In genomic region chr11:74783241-74783871, GRCh38 we compare ENCODE assay signal across 9 cellular contexts. TPM values are rescaled to one million over a fixed set of nuclear protein-coding genes. Genes with fewer than 3 reads are reported as not detected.
DNase-seq lines count a peak whose midpoint lies in the region; ATAC-seq and TF ChIP-seq lines count a peak whose summit lies in the region.
"Had no signal": no experiment of that assay in that cellular context is flagged by ENCODE, and none has a peak within 500 bp of the region (broad histone marks: within the 10 kb centered on the region; RNA-seq: fewer than 3 reads in every experiment).

No MANE protein-coding gene starts in this region.

- H3K27ac ChIP-seq in breast epithelium: no peak overlapping the region

- CTCF ChIA-PET in MCF 10A (lab: Yijun Ruan, JAX): interaction anchor here (1.8 kb wide), 1 partner anchor 10 kb away, joined by 6 read pairs; no protein-coding TSS in a partner anchor

- BruUV-seq in MCF 10A (replicated peaks; lab: Mats Ljungman, UMichigan): no TSS peak

- H3K4me3 Mint-ChIP-seq in MCF 10A (ENCODE audit: unreplicated experiment): no peak overlapping the region
- H3K4me3 Mint-ChIP-seq in type B pancreatic cell: no peak overlapping the region

- no peak for TF ChIP-seq POLR2A in breast epithelium (IDR thresholded peaks at IDR 0.05)

- H3K36me3 Mint-ChIP-seq in MCF 10A (ENCODE audit: insufficient read depth, unreplicated experiment): peaks cover under 1% of the 10 kb centered on the region
- H3K36me3 Mint-ChIP-seq in type B pancreatic cell: no peaks in the 10 kb centered on the region

- H3K9me3 Mint-ChIP-seq in MCF 10A (ENCODE audit: unreplicated experiment) (no peaks in the 10 kb centered on the region), type B pancreatic cell (no peaks in the 10 kb centered on the region)

- POLR2A ChIA-PET in MCF 10A (lab: Yijun Ruan, JAX): no interaction called here

- H3K9me3 ChIP-seq in breast epithelium: no peaks in the 10 kb centered on the region
- H3K9me3 ChIP-seq: adrenal gland had no signal

- H3K27ac Mint-ChIP-seq in MCF 10A (ENCODE audit: low read depth, unreplicated experiment): no peak overlapping the region
- H3K27ac Mint-ChIP-seq in type B pancreatic cell: peak overlapping the region; percentile 44

- H3K27me3 ChIP-seq in breast epithelium: no peaks in the 10 kb centered on the region
- H3K27me3 ChIP-seq: adrenal gland had no signal

- H3K4me1 ChIP-seq in breast epithelium: peaks cover 0 to 3% of the 10 kb centered on the region in 2 donors

- intact Hi-C loops in MCF 10A (cut with micrococcal nuclease) (no loop called here), breast epithelium (cut with DNase I; ENCODE audit: low total_unique reads) (no loop called here)

- no peak overlapping the region for H3K4me3 ChIP-seq in breast epithelium
- no peak overlapping the region for H3K4me3 ChIP-seq in fibroblast of villous mesenchyme (ENCODE audit: low read depth, low read length)
- H3K4me3 ChIP-seq: adrenal gland had no signal

- TF ChIP-seq CTCF in MCF 10A (IDR thresholded peaks at IDR 0.05; ENCODE audit: unreplicated experiment): no peak
- TF ChIP-seq CTCF in breast epithelium (IDR thresholded peaks at IDR 0.05): no peak
- no peak for TF ChIP-seq CTCF in fibroblast of villous mesenchyme (IDR thresholded peaks at IDR 0.05; ENCODE audit: insufficient read depth, low read depth, low read length)
- no peak for TF ChIP-seq CTCF in type B pancreatic cell (conservative IDR thresholded peaks at IDR 0.05)

- H3K36me3 ChIP-seq in breast epithelium: no peaks in the 10 kb centered on the region
- H3K36me3 ChIP-seq: adrenal gland had no signal

- peak; percentile 1 for DNase-seq in MCF 10A (ENCODE audit: unreplicated experiment)
- DNase-seq in breast epithelium (ENCODE audit: low spot score in 2 of 2): no peak
- DNase-seq in SIG-M5 (lab: John Stamatoyannopoulos, UW): peak; percentile 74
- DNase-seq in fibroblast of villous mesenchyme (ENCODE audit: low read depth): peak; percentile 48
- no peak for DNase-seq in type B pancreatic cell (ENCODE audit: extremely low spot score, unreplicated experiment)
- no peak for DNase-seq in NCI-H2029 treated with DMSO at 0.1 percent for 48 hours (lab: John Stamatoyannopoulos, UW)
- DNase-seq in NCI-H1436 treated with DMSO at 0.1 percent for 48 hours (lab: John Stamatoyannopoulos, UW): no peak

- H3K4me1 Mint-ChIP-seq in MCF 10A (ENCODE audit: insufficient read depth, unreplicated experiment): peaks cover 10% of the 10 kb centered on the region
- peaks cover 9% of the 10 kb centered on the region for H3K4me1 Mint-ChIP-seq in type B pancreatic cell (ENCODE audit: unreplicated experiment)

- peak; percentile 61 for ATAC-seq in HG03064 (IDR thresholded peaks at IDR 0.05; ENCODE audit: low read depth, unreplicated experiment)

- H3K27me3 Mint-ChIP-seq in MCF 10A (ENCODE audit: insufficient read depth, unreplicated experiment) (no peaks in the 10 kb centered on the region), type B pancreatic cell (no peaks in the 10 kb centered on the region)

RNA-seq across cellular contexts. Expression of gene RNF169, which starts 34.7 kb away (rescaled TPM):
- total RNA-seq in MCF 10A (2022) (15.0 and 18.0 TPM in 2 replicates), breast epithelium (10 to 100 TPM; 16.5 to 36.1 (median 27.2) TPM), fibroblast of villous mesenchyme (23.5 and 32.0 TPM in 2 replicates), type B pancreatic cell (ENCODE audit: low replicate concordance) (16.8 and 18.8 TPM in 2 replicates)

RNA-seq across cellular contexts. Expression of gene CHRDL2, which starts 52.1 kb away (rescaled TPM):
- not detected in 2 replicates for total RNA-seq in MCF 10A (2022)
- total RNA-seq in breast epithelium: 1 to 10 TPM in 1 of 3 donors, not detected in 2; 4.2 TPM
- not detected in 2 replicates for total RNA-seq in fibroblast of villous mesenchyme
- 1.4 TPM in 1 of 2 replicates, not detected in the other for total RNA-seq in type B pancreatic cell (ENCODE audit: low replicate concordance)

Comparison
In these comparisons a context has a peak if more than half of its experiments do, and no peak if none do; other contexts are left out.
1. DNase-seq: peak in MCF 10A (single experiment), SIG-M5 (single experiment) and fibroblast of villous mesenchyme (single experiment); none in breast epithelium (0 of 2), type B pancreatic cell (single experiment), NCI-H2029 treated with DMSO at 0.1 percent for 48 hours (single experiment) and NCI-H1436 treated with DMSO at 0.1 percent for 48 hours (single experiment).